ENCODE assay signal across 8 cellular contexts in the genomic region with DNA sequence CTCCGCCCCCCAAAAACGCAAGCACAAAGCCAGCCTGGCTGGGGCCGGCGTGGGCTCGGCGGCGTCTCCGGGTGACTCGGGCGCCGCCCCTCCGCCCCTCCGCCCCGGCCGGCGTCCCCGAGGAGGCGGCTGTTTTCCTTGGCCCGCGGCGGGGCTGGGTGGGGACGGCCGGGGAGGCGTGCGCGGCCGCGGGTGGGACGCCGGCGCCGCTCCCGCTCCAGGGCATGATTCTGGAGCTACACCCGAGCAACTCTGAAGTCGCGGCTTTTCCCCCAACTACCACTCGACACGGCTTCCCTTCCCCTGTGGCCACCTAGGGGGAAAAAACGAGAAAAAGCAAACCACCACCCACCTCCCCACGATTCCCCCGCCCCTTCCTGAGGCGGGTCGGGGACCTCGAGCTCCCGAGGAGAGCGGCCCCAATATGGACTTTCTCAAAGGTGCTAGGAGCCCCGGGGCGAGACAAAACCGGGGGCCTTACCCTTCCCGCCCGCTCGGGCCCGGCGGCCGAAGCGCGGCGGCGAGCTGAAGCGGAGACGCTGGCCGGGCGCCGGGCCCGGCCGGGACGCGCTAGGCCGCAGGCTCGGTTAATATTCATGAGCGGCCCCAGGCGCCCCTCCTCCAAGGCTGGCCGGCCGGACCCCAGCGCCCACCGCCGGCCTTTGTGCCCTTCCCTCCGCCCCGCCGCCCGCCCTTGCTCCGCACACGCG. TPM values are rescaled to one million over a fixed set of nuclear protein-coding genes. Genes with fewer than 3 reads are reported as not detected.
DNase-seq lines count a peak whose midpoint lies in the region; ATAC-seq, FAIRE-seq and TF ChIP-seq lines count a peak whose summit lies in the region.

No MANE protein-coding gene starts in this region.

- no peak for FAIRE-seq in urothelium cell line (lab: Jason Lieb, UNC)

- ATAC-seq in HG02885 (IDR thresholded peaks at IDR 0.05; ENCODE audit: poor library complexity, unreplicated experiment) (peak; percentile 30), Panc1 (peak; percentile 55)

- H2AFZ ChIP-seq in osteoblast (ENCODE audit: low read length), result peak overlapping the region; percentile 60

- H3K79me2 ChIP-seq in osteoblast (ENCODE audit: insufficient read depth, low read length), result peaks cover 56% of the 10 kb centered on the region

- intact Hi-C loops in Panc1 (cut with micrococcal nuclease; ENCODE audit: unreplicated experiment), result loop anchor here (5.0 to 10.0 kb wide), 3 partner anchors 81 to 362 kb away; a partner anchor contains a TSS

- H3K27me3 ChIP-seq in Panc1 (ENCODE audit: control insufficient read depth, insufficient read depth, low read length) (no peaks in the 10 kb centered on the region), osteoblast (ENCODE audit: insufficient read depth, low read length) (no peaks in the 10 kb centered on the region)

- H4K20me1 ChIP-seq in osteoblast (ENCODE audit: insufficient read depth, low read length), result peaks cover 15% of the 10 kb centered on the region

- in situ Hi-C loops in Panc1 (cut with HindIII; ENCODE audit: low pct_unique_long_range_greater_than_20kb, low sequenced_read_pairs), result no loop called here

- CTCF ChIA-PET in Panc1 (lab: Charles Lee), result interaction anchor here (0.7 kb wide), 1 partner anchor 765 kb away, joined by 4 read pairs; no protein-coding TSS in a partner anchor

- POLR2A ChIA-PET in Panc1 (lab: Charles Lee), result interaction anchor here (0.5 kb wide), 1 partner anchor 21 kb away, joined by 12 read pairs; no protein-coding TSS in a partner anchor

- peaks cover 6% of the 10 kb centered on the region; the same call in 1 of the 2 replicates for H3K4me1 ChIP-seq in Panc1 (ENCODE audit: control insufficient read depth, insufficient read depth, low read length)
- peaks cover 39% of the 10 kb centered on the region for H3K4me1 ChIP-seq in osteoblast (ENCODE audit: insufficient read depth, low read length)

- H3K36me3 ChIP-seq in Panc1 (ENCODE audit: control insufficient read depth, insufficient read depth, low read length) (no peaks in the 10 kb centered on the region), osteoblast (ENCODE audit: insufficient read depth, low read length) (no peaks in the 10 kb centered on the region)

- H3K27ac ChIP-seq in Panc1 (ENCODE audit: low read length) (peak overlapping the region; percentile 75), osteoblast (ENCODE audit: low read depth, low read length) (peak overlapping the region; percentile 81)

- H3K4me3 ChIP-seq in Panc1 (ENCODE audit: low read depth in 2 of 2, low read length in 2 of 2), result peak overlapping the region; percentile 77 to 79
- H3K4me3 ChIP-seq in osteoblast (ENCODE audit: insufficient read depth, low read length), result peak overlapping the region; percentile 79

- peak overlapping the region; percentile 94 for H3K4me2 ChIP-seq in osteoblast (ENCODE audit: insufficient read depth, low read length)

- BruUV-seq in Panc1 (replicated peaks; lab: Mats Ljungman, UMichigan), result no TSS peak

- TF ChIP-seq CTCF in Panc1 (IDR thresholded peaks at IDR 0.05) (no peak), osteoblast (IDR thresholded peaks at IDR 0.05; ENCODE audit: extremely low read depth, low read depth, low read length) (no peak)

- H3K9me3 ChIP-seq in Panc1 (ENCODE audit: control insufficient read depth, insufficient read depth, low read depth, low read length) (no peaks in the 10 kb centered on the region), osteoblast (ENCODE audit: low read depth, low read length) (no peaks in the 10 kb centered on the region)

- DNase-seq in NK-92 treated with Interleukin-12 subunit alpha and Interleukin-12 subunit beta, amount 100 ng/mL, for 24 hours (lab: John Stamatoyannopoulos, UW), result peak; percentile 9
- DNase-seq in NK-92 (lab: John Stamatoyannopoulos, UW; ENCODE audit: unreplicated experiment) (no peak), Panc1 (ENCODE audit: low read depth, low spot score) (no peak), germinal center (ENCODE audit: low spot score) (peak; percentile 41), osteoblast (ENCODE audit: insufficient read length, low spot score, missing footprints) (peak; percentile 90), urothelium cell line (ENCODE audit: low spot score) (peak; percentile 49)
- peak; percentile 16 for DNase-seq in activated gamma-delta T cell treated with anti-CD3 and anti-CD28 coated beads, Interleukin-2, amount 50 U/mL, for 16 hours (ENCODE audit: low read depth)

RNA-seq across cellular contexts. Expression of a gene that starts 0.9 kb away (rescaled TPM):
- 45.8 TPM for total RNA-seq in Panc1 (2021; ENCODE audit: unreplicated experiment)
- 26.3 TPM for polyA plus RNA-seq in Panc1 (2012; ENCODE audit: insufficient read length)
- total RNA-seq in osteoblast, result 140 and 165 TPM in 2 replicates

Comparison
In these comparisons a context has a peak if more than half of its experiments do, and no peak if none do; other contexts are left out.
1. DNase-seq: peak in NK-92 treated with Interleukin-12 subunit alpha and Interleukin-12 subunit beta, amount 100 ng/mL, for 24 hours (single experiment), activated gamma-delta T cell treated with anti-CD3 and anti-CD28 coated beads, Interleukin-2, amount 50 U/mL, for 16 hours (single experiment), germinal center (single experiment), osteoblast (single experiment) and urothelium cell line (single experiment); none in NK-92 (single experiment) and Panc1 (single experiment).